Comparison of ENCODE assay signal across 8 cellular contexts in the genomic region with DNA sequence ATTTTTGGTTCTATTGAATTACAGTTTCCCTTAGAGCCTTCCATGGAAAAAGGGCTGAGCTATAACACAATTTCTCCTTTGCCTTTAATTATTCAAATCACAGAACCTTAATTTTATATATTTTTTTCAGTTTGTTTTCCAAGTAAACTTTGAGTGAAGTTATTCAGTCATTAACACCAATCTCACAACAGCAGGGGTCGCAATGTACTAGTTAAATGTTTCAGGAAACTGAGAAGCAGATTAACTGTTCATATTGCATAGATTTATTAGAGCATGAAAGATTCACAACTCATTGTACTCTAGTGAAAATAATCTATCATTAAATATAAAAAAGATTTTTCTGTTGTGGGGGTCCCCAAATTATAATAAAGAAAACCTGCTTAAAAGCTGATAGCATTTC.
DNase-seq lines count a peak whose midpoint lies in the region; ATAC-seq and TF ChIP-seq lines count a peak whose summit lies in the region.

No MANE protein-coding gene starts in this region.

- no peaks in the 10 kb centered on the region for H3K4me1 Mint-ChIP-seq in CD14-positive monocyte

- H3K4me2 ChIP-seq in PC-3 (ENCODE audit: low read length), result no peak overlapping the region

- TF ChIP-seq CTCF in AG04450 (IDR thresholded peaks at IDR 0.05; ENCODE audit: low read depth, low read length) (peak; percentile 53), GM12875 (IDR thresholded peaks at IDR 0.05; ENCODE audit: borderline replicate concordance, insufficient read depth, low read depth, low read length) (0 out of 2 replicates have a peak, but pooled peaks have one; percentile 8), PC-3 (conservative IDR thresholded peaks at IDR 0.05; ENCODE audit: low read depth, low read length) (peak; percentile 58), fibroblast of pulmonary artery (IDR thresholded peaks at IDR 0.05; ENCODE audit: low read length, missing control alignments) (peak; percentile 53), upper lobe of right lung (IDR thresholded peaks at IDR 0.05) (peak; percentile 41), CD14-positive monocyte (IDR thresholded peaks at IDR 0.05) (no peak)

- peaks cover 1 to 5% of the 10 kb centered on the region in 2 donors for H3K36me3 Mint-ChIP-seq in CD14-positive monocyte

- H2AFZ ChIP-seq in PC-3 (ENCODE audit: low read length), result no peak overlapping the region

- H3K27ac ChIP-seq in AG04450 (ENCODE audit: low read depth, low read length), result no peak overlapping the region
- no peak overlapping the region for H3K27ac ChIP-seq in PC-3 (ENCODE audit: low read length)
- H3K27ac ChIP-seq in upper lobe of right lung, result no peak overlapping the region

- DNase-seq in AG04450 (ENCODE audit: low read depth, low spot score) (no peak), PC-3 (peak; percentile 69), fibroblast of pulmonary artery (ENCODE audit: low read depth) (peak; percentile 84), upper lobe of right lung (no peak), NCI-H1930 (lab: John Stamatoyannopoulos, UW) (no peak), CD14-positive monocyte (ENCODE audit: low spot score) (no peak)

- no peaks in the 10 kb centered on the region for H3K27me3 Mint-ChIP-seq in CD14-positive monocyte (ENCODE audit: low read depth in 3 of 3)

- CTCF ChIA-PET in AG04450 (lab: Charles Lee), result interaction anchor here (0.9 to 1.4 kb wide), 7 partner anchors 8 to 917 kb away, joined by 3 to 5 read pairs (median 4); no protein-coding TSS in a partner anchor
- CTCF ChIA-PET in PC-3 (lab: Charles Lee), result interaction anchor here (0.6 kb wide), 1 partner anchor 88 kb away, joined by 3 read pairs; no protein-coding TSS in a partner anchor

- POLR2A ChIA-PET in AG04450 (lab: Yijun Ruan, JAX) (no interaction called here), PC-3 (lab: Charles Lee; ENCODE audit: unreplicated experiment) (no interaction called here)

- H3K36me3 ChIP-seq in PC-3 (ENCODE audit: low read depth, low read length) (no peaks in the 10 kb centered on the region), upper lobe of right lung (peaks cover 8% of the 10 kb centered on the region)

- H3K27ac Mint-ChIP-seq in CD14-positive monocyte, result no peak overlapping the region

- no peaks in the 10 kb centered on the region for H3F3A ChIP-seq in PC-3 (ENCODE audit: low read length, unreplicated experiment)

- H3K4me3 Mint-ChIP-seq in CD14-positive monocyte, result no peak overlapping the region

- H3K9ac ChIP-seq in PC-3 (ENCODE audit: low read length), result no peak overlapping the region

- no TSS peak for BruUV-seq in PC-3 (replicated peaks; lab: Mats Ljungman, UMichigan)

- H3K79me2 ChIP-seq in PC-3 (ENCODE audit: low read length), result no peaks in the 10 kb centered on the region

- H3K27me3 ChIP-seq in AG04450 (ENCODE audit: control insufficient read depth, insufficient read depth, low read length), result no peaks in the 10 kb centered on the region
- no peaks in the 10 kb centered on the region for H3K27me3 ChIP-seq in PC-3 (ENCODE audit: low read length)
- H3K27me3 ChIP-seq in upper lobe of right lung, result no peaks in the 10 kb centered on the region

- 0 out of 2 replicates have a peak, but pooled peaks cover 5% of the 10 kb centered on the region for H3K4me1 ChIP-seq in PC-3 (ENCODE audit: insufficient read depth, low read length)
- H3K4me1 ChIP-seq in upper lobe of right lung, result no peaks in the 10 kb centered on the region

- no peak overlapping the region for H3K4me3 ChIP-seq in AG04450 (ENCODE audit: low read depth, low read length)
- H3K4me3 ChIP-seq in GM12875 (ENCODE audit: low read depth, low read length), result no peak overlapping the region
- H3K4me3 ChIP-seq in PC-3 (ENCODE audit: low read length), result no peak overlapping the region
- H3K4me3 ChIP-seq in fibroblast of pulmonary artery (replicated peaks; ENCODE audit: low read depth, low read length), result no peak overlapping the region
- H3K4me3 ChIP-seq in upper lobe of right lung, result no peak overlapping the region

- intact Hi-C loops in PC-3 (cut with micrococcal nuclease), result loop anchor here (1.0 to 5.0 kb wide), 5 partner anchors 62 to 872 kb away; partner anchors contain the start of genes GORAB and KIFAP3
- intact Hi-C loops in upper lobe of right lung (cut with DNase I), result no loop called here
- intact Hi-C loops in CD14-positive monocyte (cut with micrococcal nuclease), result no loop called here

- H3K9me3 ChIP-seq in AG04450 (ENCODE audit: control insufficient read depth, insufficient read depth, low read length) (no peaks in the 10 kb centered on the region), PC-3 (ENCODE audit: low read length) (no peaks in the 10 kb centered on the region), upper lobe of right lung (no peaks in the 10 kb centered on the region)

- H3K9me2 ChIP-seq in PC-3 (replicated peaks; ENCODE audit: low read length), result no peaks in the 10 kb centered on the region

- H4K20me1 ChIP-seq in PC-3 (ENCODE audit: low read length), result no peaks in the 10 kb centered on the region

- ATAC-seq in PC-3, result no peak
- ATAC-seq in upper lobe of right lung, result no peak
- no peak for ATAC-seq in GM21423 (IDR thresholded peaks at IDR 0.05; ENCODE audit: unreplicated experiment)

- H3K9me3 Mint-ChIP-seq in CD14-positive monocyte, result peaks cover 0 to 6% (median 2%) of the 10 kb centered on the region in 7 donors

Comparison
In these comparisons a context has a peak if more than half of its experiments do, and no peak if none do; other contexts are left out.
1. DNase-seq: peak in PC-3 (single experiment) and fibroblast of pulmonary artery (single experiment); none in AG04450 (single experiment), upper lobe of right lung (single experiment), NCI-H1930 (0 of 2) and CD14-positive monocyte (single experiment).